In the genomic region with DNA sequence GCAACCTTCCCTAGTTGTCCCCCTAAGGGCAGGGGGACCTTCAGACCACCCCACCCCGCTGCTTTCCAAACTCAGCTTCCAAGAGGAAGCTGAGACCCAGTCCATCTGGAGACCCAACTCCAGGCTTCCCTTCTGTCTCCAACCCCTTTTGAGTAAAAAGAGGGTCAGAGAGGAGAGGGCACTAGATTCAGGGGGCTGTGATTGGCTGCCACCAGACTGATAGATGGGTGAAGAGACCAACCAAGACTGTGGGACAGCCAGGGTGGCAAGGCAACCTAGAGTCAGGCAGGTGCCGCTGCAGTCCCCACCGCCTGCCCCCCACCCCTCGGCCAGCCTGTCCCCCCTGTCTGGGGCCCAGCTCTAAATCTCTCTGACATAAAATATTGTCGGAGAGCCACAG, we compare ENCODE assay signal across 12 cellular contexts.
DNase-seq lines count a peak whose midpoint lies in the region; ATAC-seq and TF ChIP-seq lines count a peak whose summit lies in the region.
"Had no signal": no experiment of that assay in that cellular context is flagged by ENCODE, and none has a peak within 500 bp of the region (broad histone marks: within the 10 kb centered on the region; RNA-seq: fewer than 3 reads in every experiment).

No MANE protein-coding gene starts in this region.

- intact Hi-C loops in HCT116 (cut with micrococcal nuclease) (no loop called here), body of pancreas (cut with DNase I) (no loop called here)
- intact Hi-C loops in activated T-helper 2 cell treated with anti-CD3 and anti-CD28 coated beads, Interferon-gamma antibody, Interleukin-2, Interleukin-4, amounts not matched to agents 10 μg/mL and 5 μg/mL and 100 μg/mL, durations not matched to agents 14 hours and 24 hours and 36 hours (cut with micrococcal nuclease): no loop called here

- H3K36me3 ChIP-seq in CD8-positive, alpha-beta memory T cell (ENCODE audit: insufficient read depth, low read length): no peaks in the 10 kb centered on the region
- H3K36me3 ChIP-seq in HCT116 (ENCODE audit: control insufficient read depth in 1 of 2, insufficient read depth in 2 of 2, low read length in 2 of 2): no peaks in the 10 kb centered on the region
- no peaks in the 10 kb centered on the region for H3K36me3 ChIP-seq in body of pancreas (replicated peaks in 1 of 2; ENCODE audit: insufficient read depth in 1 of 2, low read depth in 2 of 2)
- H3K36me3 ChIP-seq: heart left ventricle had no signal

- TF ChIP-seq RAD21 in HCT116 (IDR thresholded peaks at IDR 0.05; ENCODE audit: low read depth): no peak

- ATAC-seq in HCT116: no peak
- peak in 1 of 2 donors; percentile 18 for ATAC-seq in natural killer cell treated with Interleukin-12 subunit alpha and Interleukin-12 subunit beta and Interleukin-15 and Interleukin-18, amount 100 ng/mL, for 72 hours
- no peak for ATAC-seq in body of pancreas
- ATAC-seq: heart left ventricle had no signal

- H3K9me3 ChIP-seq in CD8-positive, alpha-beta memory T cell (ENCODE audit: low read length): no peaks in the 10 kb centered on the region
- H3K9me3 ChIP-seq in HCT116 (ENCODE audit: control insufficient read depth in 1 of 2, insufficient read depth in 1 of 2, low read depth in 1 of 2, low read length in 2 of 2) (no peaks in the 10 kb centered on the region), body of pancreas (no peaks in the 10 kb centered on the region)
- H3K9me3 ChIP-seq: heart left ventricle had no signal

- 44 to 47% methylated on average over 3 of the region's 5 CpGs for WGBS in body of pancreas, 2 donors

- no peak overlapping the region for H3K4me3 ChIP-seq in CD8-positive, alpha-beta memory T cell (ENCODE audit: low read length)
- H3K4me3 ChIP-seq in HCT116 (replicated peaks in 1 of 2; ENCODE audit: low read depth in 1 of 2, low read length in 2 of 2): no peak overlapping the region
- H3K4me3 ChIP-seq in coronary artery: no peak overlapping the region
- no peak overlapping the region for H3K4me3 ChIP-seq in body of pancreas

- no peaks in the 10 kb centered on the region for H3K27me3 ChIP-seq in CD8-positive, alpha-beta memory T cell (ENCODE audit: insufficient read depth, low read length, poor library complexity, severe bottlenecking)
- peaks cover 12% of the 10 kb centered on the region; the same call in 1 of the 2 replicates for H3K27me3 ChIP-seq in HCT116 (ENCODE audit: insufficient read depth, low read length)
- no peaks in the 10 kb centered on the region for H3K27me3 ChIP-seq in body of pancreas

- peak in 1 of 5 donors; percentile 18 for DNase-seq in CD8-positive, alpha-beta memory T cell
- DNase-seq in HCT116 (ENCODE audit: low read depth, low spot score): peak; percentile 7
- no peak for DNase-seq in activated T-helper 2 cell treated with anti-CD3 and anti-CD28 coated beads, Interferon-gamma antibody, Interleukin-2, Interleukin-4, amounts not matched to agents 10 μg/mL and 5 μg/mL and 100 μg/mL, durations not matched to agents 14 hours and 24 hours and 36 hours (ENCODE audit: low spot score)
- DNase-seq in natural killer cell treated with Interleukin-12 subunit alpha and Interleukin-12 subunit beta and Interleukin-15 and Interleukin-18, amount 100 ng/mL, for 72 hours (ENCODE audit: low spot score): no peak
- DNase-seq in coronary artery (ENCODE audit: low spot score): no peak
- no peak for DNase-seq in NAMALWA (ENCODE audit: low spot score)
- no peak for DNase-seq in body of pancreas
- DNase-seq: DND-41; effector CD8-positive, alpha-beta T cell; midbrain; small intestine had no signal

- POLR2A ChIA-PET in CD8-positive, alpha-beta memory T cell (lab: Charles Lee): no interaction called here
- POLR2A ChIA-PET in HCT116 (lab: Charles Lee): no interaction called here

- TF ChIP-seq POLR2A in HCT116 (IDR thresholded peaks at IDR 0.05; ENCODE audit: borderline replicate concordance, extremely low read depth, insufficient read depth, insufficient read length): no peak
- TF ChIP-seq POLR2A in body of pancreas (IDR thresholded peaks at IDR 0.05): no peak

- RAD21 ChIA-PET in HCT116 (lab: Charles Lee; ENCODE audit: low non-redundant PET in 1 of 2, low total read pairs in 2 of 2, uncharacterized antibody in 2 of 2, unreplicated experiment in 2 of 2): no interaction called here

- no peaks in the 10 kb centered on the region for H3K9me3 Mint-ChIP-seq in CD8-positive, alpha-beta memory T cell
- no peaks in the 10 kb centered on the region for H3K9me3 Mint-ChIP-seq in activated T-helper 2 cell treated with anti-CD3 and anti-CD28 coated beads, Interferon-gamma antibody, Interleukin-2, Interleukin-4, amounts not matched to agents 10 μg/mL and 5 μg/mL and 100 μg/mL, durations not matched to agents 14 hours and 24 hours and 36 hours
- no peaks in the 10 kb centered on the region for H3K9me3 Mint-ChIP-seq in natural killer cell treated with Interleukin-12 subunit alpha and Interleukin-12 subunit beta and Interleukin-15 and Interleukin-18, amount 100 ng/mL, for 72 hours

- no peak overlapping the region for H2AFZ ChIP-seq in HCT116 (ENCODE audit: low read depth, low read length, poor library complexity, severe bottlenecking)

- CTCF ChIA-PET in CD8-positive, alpha-beta memory T cell (lab: Charles Lee): interaction anchor here (1.3 kb wide), 1 partner anchor 39 kb away, joined by 3 read pairs; no protein-coding TSS in a partner anchor
- CTCF ChIA-PET in HCT116 (lab: Charles Lee): no interaction called here

- H3K4me1 ChIP-seq in CD8-positive, alpha-beta memory T cell (ENCODE audit: insufficient read depth, low read length): peaks cover 4% of the 10 kb centered on the region
- H3K4me1 ChIP-seq in HCT116 (ENCODE audit: control insufficient read depth in 1 of 2, insufficient read depth in 2 of 2, low read length in 2 of 2) (peaks cover 5 to 6% of the 10 kb centered on the region in 2 experiments; a peak in 3 of 4 replicates), body of pancreas (no peaks in the 10 kb centered on the region)

- H3K9ac ChIP-seq in HCT116 (ENCODE audit: low read length): no peak overlapping the region

- H3K27ac ChIP-seq in CD8-positive, alpha-beta memory T cell (ENCODE audit: low read depth, low read length): no peak overlapping the region
- no peak overlapping the region for H3K27ac ChIP-seq in HCT116 (ENCODE audit: low read depth, low read length)
- H3K27ac ChIP-seq in coronary artery: no peak overlapping the region
- H3K27ac ChIP-seq in body of pancreas: no peak overlapping the region
- H3K27ac ChIP-seq: heart left ventricle had no signal

- BruUV-seq in HCT116 (replicated peaks; lab: Mats Ljungman, UMichigan): no TSS peak

- H3K4me2 ChIP-seq in HCT116 (ENCODE audit: low read length): no peak overlapping the region

- no peaks in the 10 kb centered on the region for H3K79me2 ChIP-seq in HCT116 (ENCODE audit: insufficient read depth, low read length)

- H3K9me2 ChIP-seq in HCT116 (ENCODE audit: insufficient read depth): no peaks in the 10 kb centered on the region

- peak overlapping the region in 6 of 7 donors; percentile 62 to 76 (median 73) for H3K4me3 Mint-ChIP-seq in CD8-positive, alpha-beta memory T cell
- peak overlapping the region; percentile 76 for H3K4me3 Mint-ChIP-seq in activated T-helper 2 cell treated with anti-CD3 and anti-CD28 coated beads, Interferon-gamma antibody, Interleukin-2, Interleukin-4, amounts not matched to agents 10 μg/mL and 5 μg/mL and 100 μg/mL, durations not matched to agents 14 hours and 24 hours and 36 hours (ENCODE audit: low read depth)
- H3K4me3 Mint-ChIP-seq in natural killer cell treated with Interleukin-12 subunit alpha and Interleukin-12 subunit beta and Interleukin-15 and Interleukin-18, amount 100 ng/mL, for 72 hours: peak overlapping the region; percentile 72

- TF ChIP-seq CTCF in HCT116 (IDR thresholded peaks at IDR 0.05 in 2 of 3, conservative IDR thresholded peaks at IDR 0.05 in 1 of 3; ENCODE audit: borderline replicate concordance in 1 of 3, insufficient read depth in 1 of 3, low read depth in 2 of 3, low read length in 2 of 3) (no peak), coronary artery (IDR thresholded peaks at IDR 0.05) (no peak), body of pancreas (IDR thresholded peaks at IDR 0.05) (no peak)

- no peaks in the 10 kb centered on the region for H3K36me3 Mint-ChIP-seq in CD8-positive, alpha-beta memory T cell
- H3K36me3 Mint-ChIP-seq in activated T-helper 2 cell treated with anti-CD3 and anti-CD28 coated beads, Interferon-gamma antibody, Interleukin-2, Interleukin-4, amounts not matched to agents 10 μg/mL and 5 μg/mL and 100 μg/mL, durations not matched to agents 14 hours and 24 hours and 36 hours (ENCODE audit: low read depth): no peaks in the 10 kb centered on the region
- no peaks in the 10 kb centered on the region for H3K36me3 Mint-ChIP-seq in natural killer cell treated with Interleukin-12 subunit alpha and Interleukin-12 subunit beta and Interleukin-15 and Interleukin-18, amount 100 ng/mL, for 72 hours

- H4K20me1 ChIP-seq in HCT116 (ENCODE audit: insufficient read depth): no peaks in the 10 kb centered on the region

- peak overlapping the region in 1 of 8 donors; percentile 68 for H3K27ac Mint-ChIP-seq in CD8-positive, alpha-beta memory T cell
- no peak overlapping the region for H3K27ac Mint-ChIP-seq in activated T-helper 2 cell treated with anti-CD3 and anti-CD28 coated beads, Interferon-gamma antibody, Interleukin-2, Interleukin-4, amounts not matched to agents 10 μg/mL and 5 μg/mL and 100 μg/mL, durations not matched to agents 14 hours and 24 hours and 36 hours
- H3K27ac Mint-ChIP-seq in natural killer cell treated with Interleukin-12 subunit alpha and Interleukin-12 subunit beta and Interleukin-15 and Interleukin-18, amount 100 ng/mL, for 72 hours: no peak overlapping the region

- H3K27me3 Mint-ChIP-seq in CD8-positive, alpha-beta memory T cell: peaks cover 2 to 11% of the 10 kb centered on the region in 2 donors
- no peaks in the 10 kb centered on the region for H3K27me3 Mint-ChIP-seq in activated T-helper 2 cell treated with anti-CD3 and anti-CD28 coated beads, Interferon-gamma antibody, Interleukin-2, Interleukin-4, amounts not matched to agents 10 μg/mL and 5 μg/mL and 100 μg/mL, durations not matched to agents 14 hours and 24 hours and 36 hours (ENCODE audit: low read depth)
- peaks cover 5 to 15% of the 10 kb centered on the region in 2 donors for H3K27me3 Mint-ChIP-seq in natural killer cell treated with Interleukin-12 subunit alpha and Interleukin-12 subunit beta and Interleukin-15 and Interleukin-18, amount 100 ng/mL, for 72 hours

- H3K4me1 Mint-ChIP-seq in CD8-positive, alpha-beta memory T cell: peaks cover 0 to 13% (median 13%) of the 10 kb centered on the region in 3 donors
- H3K4me1 Mint-ChIP-seq in activated T-helper 2 cell treated with anti-CD3 and anti-CD28 coated beads, Interferon-gamma antibody, Interleukin-2, Interleukin-4, amounts not matched to agents 10 μg/mL and 5 μg/mL and 100 μg/mL, durations not matched to agents 14 hours and 24 hours and 36 hours (ENCODE audit: low read depth): no peaks in the 10 kb centered on the region
- peaks cover 0 to 6% of the 10 kb centered on the region in 2 donors for H3K4me1 Mint-ChIP-seq in natural killer cell treated with Interleukin-12 subunit alpha and Interleukin-12 subunit beta and Interleukin-15 and Interleukin-18, amount 100 ng/mL, for 72 hours (ENCODE audit: low read depth in 2 of 2)

TF ChIP-seq in HCT116, 20 proteins besides CTCF, POLR2A, EP300 and RAD21 (continues in another document):
- no peak for TF ChIP-seq POLR2AphosphoS5 (IDR thresholded peaks at IDR 0.05; ENCODE audit: low read depth, low read length)
